In the genomic region with DNA sequence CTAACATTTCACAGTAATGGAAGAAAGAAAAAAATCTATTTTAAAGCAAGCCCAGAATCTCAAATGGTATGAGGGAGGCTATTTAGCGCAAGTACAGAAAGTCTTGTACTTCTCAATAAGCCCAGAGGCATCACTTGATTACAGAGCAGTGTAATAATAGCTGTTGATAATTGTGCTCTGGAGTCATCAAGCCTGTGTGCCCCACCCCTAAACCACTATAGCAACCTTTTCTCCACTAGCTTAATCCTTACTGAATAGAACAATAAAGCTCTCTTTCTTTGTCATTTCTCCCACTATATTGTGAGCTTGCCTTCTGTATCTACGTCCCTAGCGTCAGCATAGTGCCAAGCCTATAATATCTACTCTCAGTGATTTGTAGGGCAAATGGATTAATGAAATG, we compare ENCODE assay signal across 20 cellular contexts. TPM values are rescaled to one million over a fixed set of nuclear protein-coding genes. Genes with fewer than 3 reads are reported as not detected.
"Had no signal": no experiment of that assay in that cellular context is flagged by ENCODE, and none has a peak within 500 bp of the region (broad histone marks: within the 10 kb centered on the region; RNA-seq: fewer than 3 reads in every experiment).

No MANE protein-coding gene starts in this region.

- H3K27ac ChIP-seq: dorsolateral prefrontal cortex, esophagus squamous epithelium, gastrocnemius medialis, testis, vagina had no signal

- H3K27me3 ChIP-seq: esophagus squamous epithelium, gastrocnemius medialis, testis, vagina had no signal

- DNase-seq: activated CD4-positive, alpha-beta T cell treated with anti-CD3 and anti-CD28 coated beads for 4 hours; activated CD4-positive, alpha-beta T cell treated with anti-CD3 and anti-CD28 coated beads, Interleukin-2, amount 50 U/mL, for 48 hours; activated CD4-positive, CD25-positive, alpha-beta regulatory T cell; activated CD8-positive, alpha-beta memory T cell treated with anti-CD3 and anti-CD28 coated beads, Interleukin-2, amount 50 U/mL, for 48 hours; activated naive CD4-positive, alpha-beta T cell treated with Interleukin-2 at 50 U/mL for 16 hours; activated naive CD8-positive, alpha-beta T cell treated with anti-CD3 and anti-CD28 coated beads for 36 hours; activated T-cell treated with anti-CD3 and anti-CD28 coated beads, Interleukin-2, amount 50 U/mL, for 48 hours; dorsolateral prefrontal cortex; effector memory CD8-positive, alpha-beta T cell; esophagus squamous epithelium; gastrocnemius medialis; hypothalamus; mesenchymal stem cell; stimulated activated CD4-positive, alpha-beta T cell treated with anti-CD3 and anti-CD28 coated beads, Interleukin-4, amount 100 ng/mL, for 1 hour; stimulated activated naive CD4-positive, alpha-beta T cell; testis had no signal

- H3K9me3 ChIP-seq: esophagus squamous epithelium, gastrocnemius medialis, testis, vagina had no signal

- H3K36me3 ChIP-seq: esophagus squamous epithelium, gastrocnemius medialis, vagina had no signal

- ATAC-seq: effector memory CD8-positive, alpha-beta T cell; gastrocnemius medialis had no signal

- H3K4me3 ChIP-seq: dorsolateral prefrontal cortex, esophagus squamous epithelium, gastrocnemius medialis, testis, vagina had no signal

- H3K4me1 ChIP-seq: esophagus squamous epithelium, gastrocnemius medialis, testis, vagina had no signal

RNA-seq across cellular contexts. Expression of a gene that starts 56.6 kb away (rescaled TPM):
- total RNA-seq: activated CD8-positive, alpha-beta memory T cell treated with anti-CD3 and anti-CD28 coated beads for 36 hours; activated naive CD8-positive, alpha-beta T cell treated with anti-CD3 and anti-CD28 coated beads for 36 hours; endothelial cell of umbilical vein; mononuclear cell had no signal
